In genomic region chr6:137711929-137712328, GRCh38 we compare ENCODE assay signal across 23 cellular contexts.
"Had no signal": no experiment of that assay in that cellular context is flagged by ENCODE, and none has a peak within 500 bp of the region (broad histone marks: within the 10 kb centered on the region; RNA-seq: fewer than 3 reads in every experiment).

No MANE protein-coding gene starts in this region.

- H3K9me3 Mint-ChIP-seq: memory B cell had no signal

- H3K27ac ChIP-seq: epithelial cell of prostate, gastroesophageal sphincter, heart left ventricle, parathyroid adenoma, right lobe of liver, skin epidermis, stomach, suprapubic skin, tibial nerve had no signal

- H3K36me3 Mint-ChIP-seq: memory B cell had no signal

- H3K36me3 ChIP-seq: gastroesophageal sphincter, heart left ventricle, right lobe of liver, stomach, suprapubic skin, tibial nerve had no signal

- H3K9me3 ChIP-seq: gastroesophageal sphincter, heart left ventricle, right lobe of liver, stomach, suprapubic skin, tibial nerve had no signal

- H3K27me3 Mint-ChIP-seq: activated T-cell treated with anti-CD3 and anti-CD28 coated beads, Interleukin-2, amount 50 U/mL, for 24 hours; memory B cell had no signal

- H3K27ac Mint-ChIP-seq: activated T-cell treated with anti-CD3 and anti-CD28 coated beads, Interleukin-2, amount 50 U/mL, for 24 hours; activated T-helper 2 cell treated with anti-CD3 and anti-CD28 coated beads, Interferon-gamma antibody, Interleukin-2, Interleukin-4, amounts not matched to agents 10 μg/mL and 5 μg/mL and 100 μg/mL, durations not matched to agents 14 hours and 24 hours and 36 hours; memory B cell; stimulated activated effector memory CD8-positive, alpha-beta T cell treated with anti-CD3 and anti-CD28 coated beads, Interleukin-12 subunit alpha, Interleukin-12 subunit beta, amount 100 ng/mL, for 72 hours; T-helper 2 cell treated with Interferon-gamma antibody and Interleukin-4, amounts not matched to agents 5 μg/mL and 100 μg/mL, for 36 hours had no signal

- H3K4me3 Mint-ChIP-seq: activated T-cell treated with anti-CD3 and anti-CD28 coated beads, Interleukin-2, amount 50 U/mL, for 24 hours; memory B cell; stimulated activated effector memory CD8-positive, alpha-beta T cell treated with anti-CD3 and anti-CD28 coated beads, Interleukin-12 subunit alpha, Interleukin-12 subunit beta, amount 100 ng/mL, for 72 hours; T-helper 2 cell treated with Interferon-gamma antibody and Interleukin-4, amounts not matched to agents 5 μg/mL and 100 μg/mL, for 36 hours had no signal

- H3K4me1 ChIP-seq: parathyroid adenoma had no signal

- H3K27me3 ChIP-seq: gastroesophageal sphincter, heart left ventricle, right lobe of liver, stomach, suprapubic skin, tibial nerve had no signal

- DNase-seq: activated CD4-positive, alpha-beta T cell treated with anti-CD3 and anti-CD28 coated beads for 1 hour; activated CD4-positive, alpha-beta T cell treated with anti-CD3 and anti-CD28 coated beads, Interleukin-2, amount 50 U/mL, for 4 hours; activated CD8-positive, alpha-beta memory T cell treated with anti-CD3 and anti-CD28 coated beads for 24 hours; activated CD8-positive, alpha-beta memory T cell treated with anti-CD3 and anti-CD28 coated beads, Interleukin-2, amount 50 U/mL, for 4 hours; activated naive CD4-positive, alpha-beta T cell; activated T-cell treated with anti-CD3 and anti-CD28 coated beads, Interleukin-2, amount 50 U/mL, for 24 hours; heart left ventricle; islet precursor cell; left cardiac atrium; nucleus accumbens; right lobe of liver; stimulated activated CD4-positive, alpha-beta T cell treated with anti-CD3 and anti-CD28 coated beads, Interleukin-1b, Interleukin-23, amount 100 ng/mL, for 48 hours; stomach had no signal

- H3K4me3 ChIP-seq: gastroesophageal sphincter, heart left ventricle, right lobe of liver, skin epidermis, stomach, suprapubic skin, tibial nerve had no signal

- ATAC-seq: gastroesophageal sphincter; heart left ventricle; left cardiac atrium; right lobe of liver; stimulated activated effector memory CD8-positive, alpha-beta T cell treated with anti-CD3 and anti-CD28 coated beads, Interleukin-12 subunit alpha, Interleukin-12 subunit beta, amount 100 ng/mL, for 72 hours had no signal
